In the genomic region with DNA sequence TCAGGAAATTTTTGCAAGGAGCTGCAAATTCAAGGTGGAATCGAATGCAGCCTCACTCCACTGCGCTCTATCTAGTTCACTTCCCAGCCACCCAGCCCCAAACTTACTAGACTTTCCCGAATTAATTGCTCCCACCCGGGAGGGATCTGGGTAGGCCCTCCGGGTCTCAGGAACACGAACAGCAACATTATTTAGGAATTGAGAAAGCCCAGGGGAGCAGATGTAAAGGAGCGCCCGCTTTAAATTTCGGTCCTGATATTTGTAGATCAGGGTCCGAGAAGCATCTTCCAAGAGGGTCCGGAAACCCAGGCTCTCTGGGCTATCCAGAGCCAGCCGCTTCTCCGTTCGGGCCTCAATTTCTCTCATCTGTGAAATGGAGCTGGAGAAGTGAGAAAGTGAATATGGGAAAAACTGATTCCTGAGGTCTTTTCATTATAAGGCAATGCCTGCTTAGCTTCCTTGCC, we compare ENCODE assay signal across 8 cellular contexts. TPM values are rescaled to one million over a fixed set of nuclear protein-coding genes. Genes with fewer than 3 reads are reported as not detected.
A peak's percentile ranks its signal among the peaks of the same experiment; 100 is the strongest.
DNase-seq lines count a peak whose midpoint lies in the region; ATAC-seq and TF ChIP-seq lines count a peak whose summit lies in the region.

No MANE protein-coding gene starts in this region.

- in situ Hi-C loops in mammary epithelial cell (cut with MboI; ENCODE audit: low sequenced_read_pairs in 2 of 2) = loop anchor here (5.0 kb wide), 1 partner anchor 42 kb away; no protein-coding TSS in a partner anchor

- H3K27ac ChIP-seq in HL-60 (replicated peaks) = no peak overlapping the region
- peak overlapping the region; percentile 85 for H3K27ac ChIP-seq in mammary epithelial cell (ENCODE audit: insufficient read depth, low read depth, low read length)
- peak overlapping the region; percentile 97 to 98 for H3K27ac ChIP-seq in mucosa of rectum (ENCODE audit: low read depth in 2 of 2, low read length in 2 of 2)

- intact Hi-C loops in mammary epithelial cell (cut with micrococcal nuclease) = loop anchor here (1.0 kb wide), 2 partner anchors 11 to 31 kb away; no protein-coding TSS in a partner anchor

- TF ChIP-seq CTCF in AG04449 (IDR thresholded peaks at IDR 0.05; ENCODE audit: insufficient read depth, low read length, missing control alignments) (no peak), HL-60 (IDR thresholded peaks at IDR 0.05; ENCODE audit: insufficient read depth, low read length) (no peak), mammary epithelial cell (conservative IDR thresholded peaks at IDR 0.05 in 1 of 2, IDR thresholded peaks at IDR 0.05 in 1 of 2; ENCODE audit: extremely low read depth in 1 of 2, insufficient read depth in 1 of 2, low read depth in 1 of 2, low read length in 2 of 2) (no peak)

- H4K20me1 ChIP-seq in mammary epithelial cell (ENCODE audit: insufficient read depth, low read length) = no peaks in the 10 kb centered on the region

- no peak for DNase-seq in AG04449 (ENCODE audit: low read depth, low spot score)
- DNase-seq in HL-60 (ENCODE audit: low read depth in 1 of 2, low spot score in 1 of 2) = no peak
- DNase-seq in mammary epithelial cell = no peak
- no peak for DNase-seq in HEK293T (ENCODE audit: extremely low spot score)

- H3K79me2 ChIP-seq in mammary epithelial cell (ENCODE audit: insufficient read depth, low read length) = peaks cover 25% of the 10 kb centered on the region

- H3K36me3 ChIP-seq in mammary epithelial cell (ENCODE audit: insufficient read depth, low read length) = no peaks in the 10 kb centered on the region
- peaks cover 0 to 3% of the 10 kb centered on the region in 2 donors for H3K36me3 ChIP-seq in mucosa of rectum (ENCODE audit: control insufficient read depth in 2 of 2, insufficient read depth in 2 of 2, low read length in 2 of 2)

- dilution Hi-C loops in mammary epithelial cell (cut with HindIII; ENCODE audit: low sequenced_read_pairs) = no loop called here

- peak overlapping the region; percentile 83 for H3K4me2 ChIP-seq in mammary epithelial cell (ENCODE audit: insufficient read depth, low read depth, low read length)

- H3K9me3 ChIP-seq in mammary epithelial cell (replicated peaks; ENCODE audit: insufficient read depth, low read length) (no peaks in the 10 kb centered on the region), mucosa of rectum (ENCODE audit: control insufficient read depth in 2 of 2, low read length in 2 of 2) (no peaks in the 10 kb centered on the region)

- BruUV-seq in mammary epithelial cell (replicated peaks; lab: Mats Ljungman, UMichigan) = TSS peak; percentile 78

- no peak for ATAC-seq in HG02763 (IDR thresholded peaks at IDR 0.05; ENCODE audit: unreplicated experiment)
- no peak for ATAC-seq in GM21526 (IDR thresholded peaks at IDR 0.05; ENCODE audit: low FRiP score, unreplicated experiment)
- ATAC-seq in HG02678 (IDR thresholded peaks at IDR 0.05; ENCODE audit: unreplicated experiment) = no peak

- H3K27me3 ChIP-seq in HL-60 (ENCODE audit: insufficient read depth, poor library complexity, severe bottlenecking) (peaks cover 4% of the 10 kb centered on the region), mammary epithelial cell (ENCODE audit: insufficient read depth, low read length) (no peaks in the 10 kb centered on the region), mucosa of rectum (ENCODE audit: control insufficient read depth in 2 of 2, insufficient read depth in 2 of 2, low read length in 2 of 2) (no peaks in the 10 kb centered on the region)

- peak overlapping the region; percentile 88 for H3K4me3 ChIP-seq in AG04449 (ENCODE audit: low read depth, low read length)
- H3K4me3 ChIP-seq in HL-60 (replicated peaks; ENCODE audit: insufficient read depth, low read length) = peak overlapping the region; percentile 73
- H3K4me3 ChIP-seq in mammary epithelial cell (replicated peaks in 1 of 3; ENCODE audit: insufficient read depth in 1 of 3, low read depth in 2 of 3, low read length in 3 of 3) = peak overlapping the region; percentile 37 to 95 (median 92)
- peak overlapping the region; percentile 78 to 95 for H3K4me3 ChIP-seq in mucosa of rectum (ENCODE audit: low read length in 2 of 2)

- H3K9ac ChIP-seq in mammary epithelial cell (ENCODE audit: insufficient read depth, low read length) = peak overlapping the region; percentile 68
- peak overlapping the region; percentile 97 to 98 for H3K9ac ChIP-seq in mucosa of rectum (ENCODE audit: low read depth in 1 of 2, low read length in 2 of 2)

- POLR2A ChIA-PET in AG04449 (lab: Yijun Ruan, JAX) = interaction anchor here (0.6 to 3.4 kb wide), 15 partner anchors 8 to 123 kb away, joined by 3 to 51 read pairs (median 6); no protein-coding TSS in a partner anchor
- POLR2A ChIA-PET in HEK293T (lab: Yijun Ruan, JAX) = interaction anchor here (0.9 to 12.0 kb wide), 16 partner anchors 8 to 135 kb away, joined by 3 to 260 read pairs (median 6); partner anchors contain the start of gene TPX2

- no peak overlapping the region for H2AFZ ChIP-seq in mammary epithelial cell (ENCODE audit: low read depth, low read length)

- CTCF ChIA-PET in AG04449 (lab: Yijun Ruan, JAX) (interaction anchor here (0.8 to 30.0 kb wide), 7 partner anchors 8 to 117 kb away, joined by 3 to 1856 read pairs (median 10); partner anchors contain the start of gene BCL2L1), mammary epithelial cell (lab: Charles Lee; ENCODE audit: low non-redundant PET) (interaction anchor here (0.6 to 0.7 kb wide), 3 partner anchors 35 to 219 kb away, joined by 3 to 7 read pairs (median 3); no protein-coding TSS in a partner anchor), HEK293T (lab: Yijun Ruan, JAX) (interaction anchor here (0.5 to 2.4 kb wide), 7 partner anchors 8 to 135 kb away, joined by 3 to 20 read pairs (median 4); no protein-coding TSS in a partner anchor)

- 0% methylated on average over 14 of the region's 14 CpGs for WGBS in mammary epithelial cell (ENCODE audit: low coverage, missing lambda C conversion rate)

- peaks cover 52% of the 10 kb centered on the region for H3K4me1 ChIP-seq in mammary epithelial cell (ENCODE audit: insufficient read depth, low read length)
- H3K4me1 ChIP-seq in mucosa of rectum (ENCODE audit: control insufficient read depth in 2 of 2, insufficient read depth in 2 of 2, low read length in 2 of 2) = peaks cover 39 to 50% of the 10 kb centered on the region in 2 donors

TF ChIP-seq in HEK293T, 16 proteins besides CTCF, POLR2A, EP300 and RAD21:
- TF ChIP-seq HDGF (IDR thresholded peaks at IDR 0.05; ENCODE audit: borderline replicate concordance) (no peak), BHLHE40 (IDR thresholded peaks at IDR 0.05; ENCODE audit: borderline replicate concordance) (no peak), SP1 (IDR thresholded peaks at IDR 0.05) (no peak), ELF4 (IDR thresholded peaks at IDR 0.05) (no peak), L3MBTL2 (conservative IDR thresholded peaks at IDR 0.05) (no peak), FOXM1 (IDR thresholded peaks at IDR 0.05; ENCODE audit: borderline replicate concordance) (no peak), ZNF384 (IDR thresholded peaks at IDR 0.05) (no peak), NFRKB (IDR thresholded peaks at IDR 0.05) (no peak)
- TF ChIP-seq, protein P1, sequence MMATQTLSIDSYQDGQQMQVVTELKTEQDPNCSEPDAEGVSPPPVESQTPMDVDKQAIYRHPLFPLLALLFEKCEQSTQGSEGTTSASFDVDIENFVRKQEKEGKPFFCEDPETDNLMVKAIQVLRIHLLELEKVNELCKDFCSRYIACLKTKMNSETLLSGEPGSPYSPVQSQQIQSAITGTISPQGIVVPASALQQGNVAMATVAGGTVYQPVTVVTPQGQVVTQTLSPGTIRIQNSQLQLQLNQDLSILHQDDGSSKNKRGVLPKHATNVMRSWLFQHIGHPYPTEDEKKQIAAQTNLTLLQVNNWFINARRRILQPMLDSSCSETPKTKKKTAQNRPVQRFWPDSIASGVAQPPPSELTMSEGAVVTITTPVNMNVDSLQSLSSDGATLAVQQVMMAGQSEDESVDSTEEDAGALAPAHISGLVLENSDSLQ (IDR thresholded peaks at IDR 0.05) = no peak

RNA-seq across cellular contexts. Expression of gene ID1, which starts 0.5 kb away (rescaled TPM):
- total RNA-seq in mammary epithelial cell = 10 to 100 TPM; 66.2 to 86.1 TPM
- polyA plus RNA-seq in mammary epithelial cell = 206 TPM
- 20.0 TPM for polyA minus RNA-seq in mammary epithelial cell

RNA-seq across cellular contexts. Expression of gene COX4I2, which starts 33.1 kb away (rescaled TPM):
- total RNA-seq in mammary epithelial cell = not detected
- not detected for polyA plus RNA-seq in mammary epithelial cell
- polyA minus RNA-seq in mammary epithelial cell = not detected
